ENCODE assay signal across 1 cellular context in genomic region chr12:67410667-67411067, GRCh38.
TF ChIP-seq lines count a peak whose summit lies in the region.

No MANE protein-coding gene starts in this region.

TF ChIP-seq in GM23338, 12 proteins besides CTCF, POLR2A, EP300 and RAD21 (continued from another document):
- TF ChIP-seq ZNF462 (CRISPR knock-in tag; IDR thresholded peaks at IDR 0.05) (no peak), CREB1 (CRISPR knock-in tag; IDR thresholded peaks at IDR 0.05; ENCODE audit: low read depth) (no peak), POLR2AphosphoS5 (IDR thresholded peaks at IDR 0.05; ENCODE audit: low read depth) (no peak), EZH2 (IDR thresholded peaks at IDR 0.05; ENCODE audit: low read depth, unreplicated experiment) (no peak), NANOG (IDR thresholded peaks at IDR 0.05; ENCODE audit: borderline replicate concordance) (no peak), STAT1 (IDR thresholded peaks at IDR 0.05; ENCODE audit: unreplicated experiment) (no peak), REST (IDR thresholded peaks at IDR 0.05; ENCODE audit: unreplicated experiment) (no peak), ETS1 (IDR thresholded peaks at IDR 0.05) (no peak), ZNF331 (CRISPR knock-in tag; IDR thresholded peaks at IDR 0.05; ENCODE audit: low read depth) (no peak), EZH2phosphoT487 (IDR thresholded peaks at IDR 0.05; ENCODE audit: unreplicated experiment) (no peak)
